In the genomic region with DNA sequence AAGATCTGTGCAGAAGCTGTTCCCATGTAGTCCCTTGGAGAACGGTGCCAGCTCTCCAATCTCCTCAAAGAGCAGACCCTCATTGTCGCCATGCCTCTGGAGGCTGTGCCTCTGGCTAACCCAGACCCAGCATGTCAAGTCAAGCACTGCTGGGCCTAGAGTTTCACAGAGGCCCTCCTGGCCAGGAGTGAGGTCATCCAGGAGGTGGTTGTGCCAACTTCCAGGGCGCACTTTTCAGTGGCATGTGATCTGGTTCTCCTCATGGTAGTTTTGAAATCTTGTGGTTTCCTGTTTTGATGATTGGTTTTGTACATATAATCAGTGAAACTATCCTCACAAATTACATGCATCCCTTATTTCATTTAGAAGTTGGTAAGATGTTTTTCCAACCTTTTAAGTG, we compare ENCODE assay signal across 11 cellular contexts.
DNase-seq lines count a peak whose midpoint lies in the region; ATAC-seq and TF ChIP-seq lines count a peak whose summit lies in the region.
"Had no signal": no experiment of that assay in that cellular context is flagged by ENCODE, and none has a peak within 500 bp of the region (broad histone marks: within the 10 kb centered on the region; RNA-seq: fewer than 3 reads in every experiment).

No MANE protein-coding gene starts in this region.

- H3K4me1 Mint-ChIP-seq in WTC11: peaks cover 55% of the 10 kb centered on the region

- H3K4me3 Mint-ChIP-seq in WTC11: no peak overlapping the region

- no peaks in the 10 kb centered on the region for H3K27me3 Mint-ChIP-seq in WTC11 (ENCODE audit: low read depth)

- ATAC-seq in WTC11: no peak
- ATAC-seq in Right ventricle myocardium superior (ENCODE audit: poor library complexity): peak; percentile 89
- ATAC-seq in stimulated activated naive CD8-positive, alpha-beta T cell treated with anti-CD3 and anti-CD28 coated beads, Interleukin-15, Interleukin-2, amounts not matched to agents 100 U/mL and 50 U/mL, for 24 hours: peak; percentile 23

- TF ChIP-seq CTCF in WTC11 (IDR thresholded peaks at IDR 0.05): no peak

- peak overlapping the region; percentile 19; the same call in 1 of the 2 replicates for H3K27ac Mint-ChIP-seq in WTC11

- CTCF ChIA-PET in WTC11 (lab: Charles Lee): interaction anchor here (0.6 to 3.3 kb wide), 3 partner anchors 21 to 73 kb away, joined by 3 to 26 read pairs (median 4); no protein-coding TSS in a partner anchor

- DNase-seq in HCEC 1CT: peak; percentile 57
- no peak for DNase-seq in WTC11 (ENCODE audit: low spot score)
- peak; percentile 64 for DNase-seq in Right ventricle myocardium superior
- no peak for DNase-seq in stimulated activated naive CD8-positive, alpha-beta T cell treated with anti-CD3 and anti-CD28 coated beads, Interleukin-15, Interleukin-2, amounts not matched to agents 100 U/mL and 50 U/mL, for 24 hours
- no peak for DNase-seq in dermis blood vessel endothelial cell
- DNase-seq in DMS79 (lab: John Stamatoyannopoulos, UW): no peak
- no peak for DNase-seq in NCI-H2107 treated with DMSO at 0.1 percent for 48 hours (lab: John Stamatoyannopoulos, UW; ENCODE audit: unreplicated experiment)
- DNase-seq in occipital lobe (lab: John Stamatoyannopoulos, UW): no peak
- DNase-seq: DND-41, mesendoderm, small intestine had no signal

- H3K9me3 Mint-ChIP-seq in WTC11: no peaks in the 10 kb centered on the region

- H3K36me3 Mint-ChIP-seq in WTC11: no peaks in the 10 kb centered on the region

- intact Hi-C loops in Right ventricle myocardium superior (cut with DNase I): no loop called here

- POLR2A ChIA-PET in WTC11 (lab: Charles Lee): no interaction called here

TF ChIP-seq in WTC11, 78 proteins besides CTCF, POLR2A, EP300 and RAD21:
- TF ChIP-seq NFE2L1 (CRISPR knock-in tag; IDR thresholded peaks at IDR 0.05): no peak
- no peak for TF ChIP-seq OVOL2 (CRISPR knock-in tag; IDR thresholded peaks at IDR 0.05; ENCODE audit: borderline replicate concordance)
- TF ChIP-seq, protein P1, sequence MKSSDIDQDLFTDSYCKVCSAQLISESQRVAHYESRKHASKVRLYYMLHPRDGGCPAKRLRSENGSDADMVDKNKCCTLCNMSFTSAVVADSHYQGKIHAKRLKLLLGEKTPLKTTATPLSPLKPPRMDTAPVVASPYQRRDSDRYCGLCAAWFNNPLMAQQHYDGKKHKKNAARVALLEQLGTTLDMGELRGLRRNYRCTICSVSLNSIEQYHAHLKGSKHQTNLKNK (CRISPR knock-in tag; IDR thresholded peaks at IDR 0.05): no peak
- no peak for TF ChIP-seq SP1 (CRISPR knock-in tag; conservative IDR thresholded peaks at IDR 0.05)
- TF ChIP-seq, protein P2, sequence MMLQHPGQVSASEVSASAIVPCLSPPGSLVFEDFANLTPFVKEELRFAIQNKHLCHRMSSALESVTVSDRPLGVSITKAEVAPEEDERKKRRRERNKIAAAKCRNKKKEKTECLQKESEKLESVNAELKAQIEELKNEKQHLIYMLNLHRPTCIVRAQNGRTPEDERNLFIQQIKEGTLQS (CRISPR knock-in tag; conservative IDR thresholded peaks at IDR 0.05): no peak
- TF ChIP-seq GTF2I (CRISPR knock-in tag; conservative IDR thresholded peaks at IDR 0.05): no peak
- no peak for TF ChIP-seq FOXP1 (CRISPR knock-in tag; IDR thresholded peaks at IDR 0.05; ENCODE audit: borderline replicate concordance)
- no peak for TF ChIP-seq ZNF219 (CRISPR knock-in tag; IDR thresholded peaks at IDR 0.05; ENCODE audit: borderline replicate concordance)
- TF ChIP-seq, protein P3, sequence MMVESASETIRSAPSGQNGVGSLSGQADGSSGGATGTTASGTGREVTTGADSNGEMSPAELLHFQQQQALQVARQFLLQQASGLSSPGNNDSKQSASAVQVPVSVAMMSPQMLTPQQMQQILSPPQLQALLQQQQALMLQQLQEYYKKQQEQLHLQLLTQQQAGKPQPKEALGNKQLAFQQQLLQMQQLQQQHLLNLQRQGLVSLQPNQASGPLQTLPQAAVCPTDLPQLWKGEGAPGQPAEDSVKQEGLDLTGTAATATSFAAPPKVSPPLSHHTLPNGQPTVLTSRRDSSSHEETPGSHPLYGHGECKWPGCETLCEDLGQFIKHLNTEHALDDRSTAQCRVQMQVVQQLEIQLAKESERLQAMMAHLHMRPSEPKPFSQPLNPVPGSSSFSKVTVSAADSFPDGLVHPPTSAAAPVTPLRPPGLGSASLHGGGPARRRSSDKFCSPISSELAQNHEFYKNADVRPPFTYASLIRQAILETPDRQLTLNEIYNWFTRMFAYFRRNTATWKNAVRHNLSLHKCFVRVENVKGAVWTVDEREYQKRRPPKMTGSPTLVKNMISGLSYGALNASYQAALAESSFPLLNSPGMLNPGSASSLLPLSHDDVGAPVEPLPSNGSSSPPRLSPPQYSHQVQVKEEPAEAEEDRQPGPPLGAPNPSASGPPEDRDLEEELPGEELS (CRISPR knock-in tag; IDR thresholded peaks at IDR 0.05): no peak
- no peak for TF ChIP-seq ETV6 (CRISPR knock-in tag; IDR thresholded peaks at IDR 0.05)
- TF ChIP-seq ZNF423 (CRISPR knock-in tag; IDR thresholded peaks at IDR 0.05): no peak
- TF ChIP-seq, protein P4, sequence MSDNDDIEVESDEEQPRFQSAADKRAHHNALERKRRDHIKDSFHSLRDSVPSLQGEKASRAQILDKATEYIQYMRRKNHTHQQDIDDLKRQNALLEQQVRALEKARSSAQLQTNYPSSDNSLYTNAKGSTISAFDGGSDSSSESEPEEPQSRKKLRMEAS (CRISPR knock-in tag; IDR thresholded peaks at IDR 0.05): no peak
- TF ChIP-seq, protein P5, sequence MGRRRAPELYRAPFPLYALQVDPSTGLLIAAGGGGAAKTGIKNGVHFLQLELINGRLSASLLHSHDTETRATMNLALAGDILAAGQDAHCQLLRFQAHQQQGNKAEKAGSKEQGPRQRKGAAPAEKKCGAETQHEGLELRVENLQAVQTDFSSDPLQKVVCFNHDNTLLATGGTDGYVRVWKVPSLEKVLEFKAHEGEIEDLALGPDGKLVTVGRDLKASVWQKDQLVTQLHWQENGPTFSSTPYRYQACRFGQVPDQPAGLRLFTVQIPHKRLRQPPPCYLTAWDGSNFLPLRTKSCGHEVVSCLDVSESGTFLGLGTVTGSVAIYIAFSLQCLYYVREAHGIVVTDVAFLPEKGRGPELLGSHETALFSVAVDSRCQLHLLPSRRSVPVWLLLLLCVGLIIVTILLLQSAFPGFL (CRISPR knock-in tag; IDR thresholded peaks at IDR 0.05; ENCODE audit: borderline replicate concordance): no peak
- no peak for TF ChIP-seq GRHL2 (CRISPR knock-in tag; IDR thresholded peaks at IDR 0.05; ENCODE audit: insufficient replicate concordance, severe bottlenecking)
- no peak for TF ChIP-seq ZNF263 (CRISPR knock-in tag; IDR thresholded peaks at IDR 0.05; ENCODE audit: low read depth)
- no peak for TF ChIP-seq TEAD1 (CRISPR knock-in tag; IDR thresholded peaks at IDR 0.05)
- TF ChIP-seq ZNF232 (CRISPR knock-in tag; IDR thresholded peaks at IDR 0.05): no peak
- TF ChIP-seq NFYB (CRISPR knock-in tag; conservative IDR thresholded peaks at IDR 0.05; ENCODE audit: low read depth): no peak
- no peak for TF ChIP-seq CBFB (CRISPR knock-in tag; IDR thresholded peaks at IDR 0.05; ENCODE audit: low read depth)
TF ChIP-seq in WTC11: peak in this region for 0.

Comparison
In these comparisons a context has a peak if more than half of its experiments do, and no peak if none do; other contexts are left out.
1. DNase-seq: peak in HCEC 1CT (single experiment) and Right ventricle myocardium superior (single experiment); none in WTC11 (single experiment), stimulated activated naive CD8-positive, alpha-beta T cell treated with anti-CD3 and anti-CD28 coated beads, Interleukin-15, Interleukin-2, amounts not matched to agents 100 U/mL and 50 U/mL, for 24 hours (single experiment), dermis blood vessel endothelial cell (single experiment), DMS79 (single experiment), NCI-H2107 treated with DMSO at 0.1 percent for 48 hours (single experiment) and occipital lobe (single experiment).